ENCODE assay signal across 9 cellular contexts in the genomic region with DNA sequence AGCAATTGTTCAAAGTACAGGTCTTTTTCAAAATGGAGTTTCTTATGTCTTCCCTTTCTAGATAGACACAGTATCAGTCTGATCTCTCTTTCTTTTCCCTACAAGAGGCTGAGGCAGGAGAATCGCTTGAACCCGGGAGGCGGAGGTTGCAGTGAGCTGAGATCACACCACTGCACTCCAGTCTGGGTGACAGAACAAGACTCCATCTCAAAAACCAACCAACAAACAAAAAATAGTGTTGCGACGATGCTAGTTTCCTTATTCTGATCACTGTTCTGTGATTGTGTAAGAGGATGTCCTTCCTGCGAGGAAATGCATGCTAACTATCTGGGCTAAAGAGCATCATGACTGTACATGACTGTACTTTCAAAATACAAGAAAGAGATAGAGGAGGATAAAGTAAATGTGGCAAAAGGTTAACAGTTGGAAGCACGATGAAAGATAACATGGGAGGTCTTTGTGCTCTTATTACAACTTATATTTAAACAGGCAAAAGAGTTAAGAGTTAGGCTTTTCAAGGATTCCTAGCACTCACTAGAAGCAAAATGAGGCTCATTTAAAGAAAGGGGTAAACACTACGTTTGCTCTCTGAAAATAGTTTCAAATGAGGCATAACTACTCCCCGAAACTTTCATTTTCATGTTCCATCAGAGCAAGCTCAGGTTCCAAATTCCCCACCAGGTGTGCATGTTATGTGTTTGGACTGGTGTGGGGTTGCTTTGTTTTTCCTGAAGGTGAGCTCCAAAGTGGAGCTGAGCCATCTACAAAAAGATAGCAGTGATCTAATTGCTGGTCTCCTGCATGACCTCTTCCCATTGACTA. TPM values are rescaled to one million over a fixed set of nuclear protein-coding genes. Genes with fewer than 3 reads are reported as not detected.
DNase-seq lines count a peak whose midpoint lies in the region; ATAC-seq, FAIRE-seq and TF ChIP-seq lines count a peak whose summit lies in the region.
"Had no signal": no experiment of that assay in that cellular context is flagged by ENCODE, and none has a peak within 500 bp of the region (broad histone marks: within the 10 kb centered on the region; RNA-seq: fewer than 3 reads in every experiment).

No MANE protein-coding gene starts in this region.

- intact Hi-C loops in HepG2 (cut with micrococcal nuclease; ENCODE audit: unreplicated experiment), result no loop called here

- CTCF ChIA-PET in HepG2 (lab: Yijun Ruan, JAX; ENCODE audit: low intra/inter-chr PET ratio, low total read pairs), result no interaction called here

- no peak overlapping the region for H3K27ac Mint-ChIP-seq in chondrocyte (ENCODE audit: unreplicated experiment)

- no peak for TF ChIP-seq RAD21 in HepG2 (CRISPR knock-in tag; IDR thresholded peaks at IDR 0.05)

- H3K9ac ChIP-seq in HepG2 (ENCODE audit: insufficient read depth, low read depth, low read length), result peak overlapping the region; percentile 55

- H3K4me2 ChIP-seq in HepG2 (ENCODE audit: low read depth, low read length), result peak overlapping the region; percentile 67

- POLR2A ChIA-PET in HepG2 (lab: Yijun Ruan, JAX), result interaction anchor here (1.1 kb wide), 1 partner anchor 23 kb away, joined by 16 read pairs; a partner anchor contains a TSS

- no peaks in the 10 kb centered on the region for H3K9me3 ChIP-seq in HepG2 (ENCODE audit: low read length)

- H4K20me1 ChIP-seq in HepG2 (ENCODE audit: insufficient read depth, low read length), result no peaks in the 10 kb centered on the region

- peaks cover 87% of the 10 kb centered on the region for H3K4me1 ChIP-seq in HepG2 (ENCODE audit: insufficient read depth, low read length)

- no peaks in the 10 kb centered on the region for H3K36me3 Mint-ChIP-seq in chondrocyte (ENCODE audit: low read depth)

- in situ Hi-C loops in HepG2 (cut with HindIII; ENCODE audit: extremely low pct_ligation_motif_present, low pct_unique_long_range_greater_than_20kb), result no loop called here

- TF ChIP-seq POLR2A in HepG2 (IDR thresholded peaks at IDR 0.05; ENCODE audit: insufficient read depth in 1 of 2, low read depth in 2 of 2, low read length in 2 of 2), result no peak

- H3K27ac ChIP-seq in HepG2 (ENCODE audit: extremely low read length, insufficient read depth, low read length), result peak overlapping the region; percentile 79

- FAIRE-seq in HepG2 (lab: Jason Lieb, UNC), result peak; percentile 74

- 9% methylated on average over 9 of the region's 9 CpGs for WGBS in HepG2 (ENCODE audit: low lambda C conversion rate)

- 0 out of 2 replicates have a peak, but pooled peaks have one; percentile 2 for TF ChIP-seq CTCF in HepG2 (CRISPR knock-in tag; IDR thresholded peaks at IDR 0.05)
- no peak for TF ChIP-seq CTCF in chondrocyte (IDR thresholded peaks at IDR 0.05)

- no peaks in the 10 kb centered on the region for H3K36me3 ChIP-seq in HepG2 (replicated peaks in 1 of 2; ENCODE audit: control insufficient read depth in 1 of 2, insufficient read depth in 2 of 2, low read length in 2 of 2)

- no peaks in the 10 kb centered on the region for H3K79me2 ChIP-seq in HepG2 (ENCODE audit: insufficient read depth, low read length)

- no TSS peak for BruUV-seq in HepG2 (replicated peaks; lab: Mats Ljungman, UMichigan)

- DNase-seq in NCI-H69 (lab: John Stamatoyannopoulos, UW) (peak; percentile 57), HepG2 (ENCODE audit: low spot score) (peak; percentile 74), chondrocyte (ENCODE audit: low spot score) (no peak), NCI-H146 (lab: John Stamatoyannopoulos, UW) (no peak), activated T-cell treated with anti-CD3 and anti-CD28 coated beads for 4 hours (no peak)
- DNase-seq in stimulated activated CD8-positive, alpha-beta memory T cell treated with anti-CD3 and anti-CD28 coated beads, Interleukin-4, amount 100 ng/mL, for 48 hours, result no peak

- no peak overlapping the region for H3K4me3 Mint-ChIP-seq in chondrocyte (ENCODE audit: unreplicated experiment)

- no peaks in the 10 kb centered on the region for H3K27me3 Mint-ChIP-seq in chondrocyte (ENCODE audit: low read depth)

- TF ChIP-seq EP300 in HepG2 (IDR thresholded peaks at IDR 0.05; ENCODE audit: low read depth in 2 of 2, low read length in 2 of 2) (peak in 1 of 2 experiments; percentile 70; a peak in 2 of 4 replicates), HepG2 (CRISPR knock-in tag; IDR thresholded peaks at IDR 0.05; ENCODE audit: borderline replicate concordance) (peak; percentile 30; the same call in 1 of the 2 replicates)

- no peaks in the 10 kb centered on the region for H3K27me3 ChIP-seq in HepG2 (ENCODE audit: control insufficient read depth in 1 of 2, insufficient read depth in 2 of 2, low read length in 2 of 2)

- H3K9me3 Mint-ChIP-seq in chondrocyte (ENCODE audit: low read depth), result no peaks in the 10 kb centered on the region

- peak; percentile 85 for ATAC-seq in GM18868 (IDR thresholded peaks at IDR 0.05; ENCODE audit: unreplicated experiment)
- peak; percentile 92 for ATAC-seq in HG02588 (IDR thresholded peaks at IDR 0.05; ENCODE audit: unreplicated experiment)
- peak; percentile 83 for ATAC-seq in HepG2
- ATAC-seq: Panc1 had no signal

- H2AFZ ChIP-seq in HepG2 (ENCODE audit: low read length), result peak overlapping the region; percentile 68

- peak overlapping the region; percentile 0 to 32 (median 20); a peak in 3 of 6 replicates for H3K4me3 ChIP-seq in HepG2 (replicated peaks in 1 of 3; ENCODE audit: insufficient read depth in 1 of 3, low read depth in 2 of 3, low read length in 3 of 3)

- peaks cover 14% of the 10 kb centered on the region for H3K4me1 Mint-ChIP-seq in chondrocyte (ENCODE audit: low read depth)

TF ChIP-seq in HepG2, 621 proteins besides CTCF, POLR2A, EP300 and RAD21 (continues in another document):
- TF ChIP-seq CREB1 (IDR thresholded peaks at IDR 0.05) (peak; percentile 21; the same call in 1 of the 2 replicates), CREB1 (CRISPR knock-in tag; IDR thresholded peaks at IDR 0.05) (peak; percentile 49; the same call in 1 of the 2 replicates)

RNA-seq across cellular contexts. Expression of a gene that starts 23.8 kb away (rescaled TPM):
- 22.5 and 24.7 TPM in 2 replicates for total RNA-seq in HepG2 (2016; rRNA removed; fragmentation: Illumina TruSeq; extraction: Trizol)
- 2.8 and 3.4 TPM in 2 replicates for total RNA-seq in HepG2 (2016; cell fraction: cytosol; rRNA removed; fragmentation: Illumina TruSeq; extraction: Trizol; ENCODE audit: low read depth)
- total RNA-seq in HepG2 (2016; cell fraction: insoluble cytoplasmic fraction; rRNA removed; fragmentation: Illumina TruSeq; extraction: Trizol), result 23.3 TPM in 2 replicates
- 18.1 and 21.3 TPM in 2 replicates for total RNA-seq in HepG2 (2016; cell fraction: membrane; rRNA removed; fragmentation: Illumina TruSeq; extraction: Trizol)
- 15.8 TPM in 2 replicates for total RNA-seq in HepG2 (2016; cell fraction: nucleus; rRNA removed; fragmentation: Illumina TruSeq; extraction: Trizol)
- 21.2 and 21.4 TPM in 2 replicates for polyA plus RNA-seq in HepG2 (2011; rRNA removed)
- polyA plus RNA-seq in HepG2 (2011; cell fraction: cytosol; rRNA removed), result 16.7 and 19.2 TPM in 2 replicates
- 9.7 and 10.8 TPM in 2 replicates for polyA plus RNA-seq in HepG2 (2011; cell fraction: nucleus; rRNA removed)
- polyA plus RNA-seq in HepG2 (2012), result 35.4 and 36.3 TPM in 2 replicates
- 2.6 and 2.8 TPM in 2 replicates for polyA plus RNA-seq in HepG2 (2016; cell fraction: cytosol; fragmentation: Illumina TruSeq; extraction: Trizol; ENCODE audit: low read depth)
- polyA plus RNA-seq in HepG2 (2016; cell fraction: insoluble cytoplasmic fraction; fragmentation: Illumina TruSeq; extraction: Trizol; ENCODE audit: low read depth), result 30.8 and 30.9 TPM in 2 replicates
- polyA plus RNA-seq in HepG2 (2016; cell fraction: membrane; fragmentation: Illumina TruSeq; extraction: Trizol; ENCODE audit: low read depth), result 12.6 and 14.5 TPM in 2 replicates
- 25.4 and 26.3 TPM in 2 replicates for polyA plus RNA-seq in HepG2 (2016; cell fraction: nucleus; fragmentation: Illumina TruSeq; extraction: Trizol; ENCODE audit: insufficient read depth, low read depth)
- polyA minus RNA-seq in HepG2 (2011; rRNA and poly(A)+ RNA removed; ENCODE audit: low replicate concordance), result 8.3 and 28.5 TPM in 2 replicates
- 31.9 and 34.1 TPM in 2 replicates for polyA minus RNA-seq in HepG2 (2011; cell fraction: cytosol; rRNA and poly(A)+ RNA removed)
- 15.5 and 17.7 TPM in 2 replicates for polyA minus RNA-seq in HepG2 (2011; cell fraction: nucleus; rRNA and poly(A)+ RNA removed)
- total RNA-seq in chondrocyte, result 13.2 to 14.7 TPM (median 14.2 TPM) in 3 replicates

RNA-seq across cellular contexts. Expression of a gene that starts 24.2 kb away (rescaled TPM):
- total RNA-seq in HepG2 (2016; rRNA removed; fragmentation: Illumina TruSeq; extraction: Trizol) (67.5 and 99.8 TPM in 2 replicates), chondrocyte (80.9 to 90.9 TPM (median 86.1 TPM) in 3 replicates)
- total RNA-seq in HepG2 (2016; cell fraction: cytosol; rRNA removed; fragmentation: Illumina TruSeq; extraction: Trizol; ENCODE audit: low read depth), result 127 and 147 TPM in 2 replicates
- total RNA-seq in HepG2 (2016; cell fraction: insoluble cytoplasmic fraction; rRNA removed; fragmentation: Illumina TruSeq; extraction: Trizol), result 68.9 and 96.4 TPM in 2 replicates
- 82.3 and 91.0 TPM in 2 replicates for total RNA-seq in HepG2 (2016; cell fraction: membrane; rRNA removed; fragmentation: Illumina TruSeq; extraction: Trizol)
- 59.8 and 61.0 TPM in 2 replicates for total RNA-seq in HepG2 (2016; cell fraction: nucleus; rRNA removed; fragmentation: Illumina TruSeq; extraction: Trizol)
- 40.3 and 45.8 TPM in 2 replicates for polyA plus RNA-seq in HepG2 (2011; rRNA removed)
- polyA plus RNA-seq in HepG2 (2011; cell fraction: cytosol; rRNA removed), result 21.7 and 32.6 TPM in 2 replicates
- 33.2 and 41.7 TPM in 2 replicates for polyA plus RNA-seq in HepG2 (2011; cell fraction: nucleus; rRNA removed)
- polyA plus RNA-seq in HepG2 (2012), result 73.2 and 109 TPM in 2 replicates
- 13.9 and 14.1 TPM in 2 replicates for polyA plus RNA-seq in HepG2 (2016; cell fraction: cytosol; fragmentation: Illumina TruSeq; extraction: Trizol; ENCODE audit: low read depth)
- polyA plus RNA-seq in HepG2 (2016; cell fraction: insoluble cytoplasmic fraction; fragmentation: Illumina TruSeq; extraction: Trizol; ENCODE audit: low read depth), result 101 and 102 TPM in 2 replicates
- polyA plus RNA-seq in HepG2 (2016; cell fraction: membrane; fragmentation: Illumina TruSeq; extraction: Trizol; ENCODE audit: low read depth), result 27.0 and 27.3 TPM in 2 replicates
- 55.0 TPM in 2 replicates for polyA plus RNA-seq in HepG2 (2016; cell fraction: nucleus; fragmentation: Illumina TruSeq; extraction: Trizol; ENCODE audit: insufficient read depth, low read depth)
- polyA minus RNA-seq in HepG2 (2011; rRNA and poly(A)+ RNA removed; ENCODE audit: low replicate concordance), result 19.0 and 33.7 TPM in 2 replicates
- polyA minus RNA-seq in HepG2 (2011; cell fraction: cytosol; rRNA and poly(A)+ RNA removed), result 67.6 and 75.0 TPM in 2 replicates
- polyA minus RNA-seq in HepG2 (2011; cell fraction: nucleus; rRNA and poly(A)+ RNA removed), result 90.5 and 106 TPM in 2 replicates

Comparison
In these comparisons a context has a peak if more than half of its experiments do, and no peak if none do; other contexts are left out.
1. DNase-seq: peak in NCI-H69 (single experiment) and HepG2 (single experiment); none in chondrocyte (single experiment), NCI-H146 (single experiment), stimulated activated CD8-positive, alpha-beta memory T cell treated with anti-CD3 and anti-CD28 coated beads, Interleukin-4, amount 100 ng/mL, for 48 hours (single experiment) and activated T-cell treated with anti-CD3 and anti-CD28 coated beads for 4 hours (single experiment).
2. Peak in every context shown above with its lines, with median percentiles within 50 percentile points of each other: ATAC-seq.